26 cellular contexts compared by ENCODE assay signal in genomic region chr3:182349951-182350350, GRCh38.
"Had no signal": no experiment of that assay in that cellular context is flagged by ENCODE, and none has a peak within 500 bp of the region (broad histone marks: within the 10 kb centered on the region; RNA-seq: fewer than 3 reads in every experiment).

No MANE protein-coding gene starts in this region.

- H3K36me3 ChIP-seq: cardiac muscle cell, colonic mucosa, left lung, lower lobe of right lung, neural progenitor cell, tibial nerve had no signal

- ATAC-seq: left lung; lower lobe of right lung; naive thymus-derived CD8-positive, alpha-beta T cell; right cardiac atrium had no signal

- H3K4me3 ChIP-seq: cardiac muscle cell, colonic mucosa, left lung, lower lobe of right lung, neural progenitor cell, tibial nerve had no signal

- DNase-seq: activated CD4-positive, alpha-beta T cell treated with anti-CD3 and anti-CD28 coated beads for 4 hours; activated CD4-positive, alpha-beta T cell treated with anti-CD3 and anti-CD28 coated beads, Interleukin-2, amount 50 U/mL, for 48 hours; activated CD8-positive, alpha-beta memory T cell treated with anti-CD3 and anti-CD28 coated beads for 24 hours; activated effector memory CD4-positive, alpha-beta T cell treated with Interleukin-2 at 50 U/mL for 16 hours; activated naive CD4-positive, alpha-beta T cell treated with Interleukin-2 at 50 U/mL for 16 hours; anterior cingulate cortex; cerebellar nuclear complex; colonic mucosa; effector CD8-positive, alpha-beta T cell; glutamatergic neuron; left lung; lower lobe of right lung; mesenchymal stem cell; naive thymus-derived CD8-positive, alpha-beta T cell; occipital lobe; right cardiac atrium; stimulated activated CD4-positive, alpha-beta T cell treated with anti-CD3 and anti-CD28 coated beads, Interleukin-2, amount 100 ng/mL, for 48 hours; stimulated activated naive CD4-positive, alpha-beta T cell treated with Interleukin-2 at 50 U/mL for 16 hours had no signal

- H3K36me3 Mint-ChIP-seq: activated naive CD8-positive, alpha-beta T cell; naive thymus-derived CD8-positive, alpha-beta T cell; neural progenitor cell had no signal

- H3K27me3 ChIP-seq: cardiac muscle cell, colonic mucosa, left lung, neural progenitor cell, tibial nerve had no signal

- H3K27ac Mint-ChIP-seq: activated naive CD8-positive, alpha-beta T cell; naive thymus-derived CD8-positive, alpha-beta T cell; neural progenitor cell had no signal

- H3K4me3 Mint-ChIP-seq: activated naive CD8-positive, alpha-beta T cell; naive thymus-derived CD8-positive, alpha-beta T cell; neural progenitor cell had no signal

- H3K4me1 Mint-ChIP-seq: naive thymus-derived CD8-positive, alpha-beta T cell; neural progenitor cell had no signal

- FAIRE-seq: endometrium, frontal cortex, islet of Langerhans, TTC549 had no signal
